Comparison of ENCODE assay signal across 9 cellular contexts in the genomic region with DNA sequence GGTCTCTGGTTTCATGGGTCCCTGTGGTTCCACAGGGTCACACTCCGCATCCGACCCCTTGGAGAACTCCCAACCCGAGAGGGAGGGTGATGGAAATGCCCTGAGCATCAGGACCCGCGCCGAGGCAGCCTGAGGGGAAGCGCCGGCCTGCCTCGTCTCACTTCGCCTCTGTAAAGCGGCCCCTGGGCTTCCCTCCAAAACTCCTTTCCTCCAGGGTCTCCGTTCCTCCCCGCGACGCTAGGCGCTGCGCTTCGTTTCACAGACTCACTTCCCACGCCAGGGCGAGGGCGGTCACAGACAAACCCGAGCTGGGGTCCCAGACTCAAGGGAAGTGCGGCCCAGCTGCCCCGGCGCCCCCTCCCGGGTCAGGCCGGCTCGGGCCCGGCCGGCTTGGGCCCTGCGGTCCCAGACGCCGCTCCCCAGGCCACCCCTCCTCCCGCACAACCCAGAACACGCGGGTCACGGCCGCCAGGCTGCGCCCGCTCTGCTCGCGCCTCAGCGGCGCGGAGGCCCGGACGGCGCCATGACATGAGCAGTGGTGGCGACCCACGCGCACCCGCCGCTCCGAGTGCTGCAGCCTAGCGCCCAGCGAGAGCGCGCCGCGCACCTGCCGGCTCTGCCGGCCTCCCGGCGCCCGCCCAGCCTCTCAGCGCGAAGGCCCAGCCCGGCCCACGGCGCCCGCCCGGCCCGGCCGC. TPM values are rescaled to one million over a fixed set of nuclear protein-coding genes. Genes with fewer than 3 reads are reported as not detected.
DNase-seq lines count a peak whose midpoint lies in the region; ATAC-seq and TF ChIP-seq lines count a peak whose summit lies in the region.
"Had no signal": no experiment of that assay in that cellular context is flagged by ENCODE, and none has a peak within 500 bp of the region (broad histone marks: within the 10 kb centered on the region; RNA-seq: fewer than 3 reads in every experiment).

No MANE protein-coding gene starts in this region.

- peak overlapping the region; percentile 89 for H3K4me2 ChIP-seq in OCI-LY1 (ENCODE audit: low read length)

- intact Hi-C loops in left cardiac atrium (cut with DNase I) (no loop called here), aorta (cut with DNase I) (loop anchor here in 1 of 2 donors (5.0 kb wide), 1 partner anchor 37 kb away; no protein-coding TSS in a partner anchor)

- H4K20me1 ChIP-seq in OCI-LY1 (ENCODE audit: insufficient read depth, low read length) = no peaks in the 10 kb centered on the region

- H3K4me3 ChIP-seq in OCI-LY1 (ENCODE audit: low read depth, low read length, poor library complexity, severe bottlenecking) (peak overlapping the region; percentile 91), aorta (ENCODE audit: low read length in 2 of 2) (peak overlapping the region; percentile 38 to 58)

- H3K36me3 ChIP-seq in OCI-LY1 (ENCODE audit: insufficient read depth, low read length) (peaks cover 34% of the 10 kb centered on the region), aorta (ENCODE audit: control insufficient read depth in 1 of 2, insufficient read depth in 2 of 2, low read length in 1 of 2) (no peaks in the 10 kb centered on the region)

- H3K9me3 ChIP-seq in OCI-LY1 (ENCODE audit: low read length) = no peaks in the 10 kb centered on the region
- no peaks in the 10 kb centered on the region for H3K9me3 ChIP-seq in aorta (ENCODE audit: control insufficient read depth, low read length)

- peak overlapping the region; percentile 77 for H3K4me3 Mint-ChIP-seq in progenitor cell of endocrine pancreas (ENCODE audit: low read depth)

- H3K27ac ChIP-seq in OCI-LY1 (ENCODE audit: low read depth, low read length, poor library complexity, severe bottlenecking) = peak overlapping the region; percentile 92
- H3K27ac ChIP-seq in aorta (ENCODE audit: low read depth in 1 of 2, low read length in 2 of 2) = no peak overlapping the region
- H3K27ac ChIP-seq: epithelial cell of prostate had no signal

- no peaks in the 10 kb centered on the region for H3K9me3 Mint-ChIP-seq in progenitor cell of endocrine pancreas (ENCODE audit: low read depth)

- H2AFZ ChIP-seq in OCI-LY1 (ENCODE audit: low read length) = no peak overlapping the region

- H3K27ac Mint-ChIP-seq in progenitor cell of endocrine pancreas = no peak overlapping the region

- H3K27me3 Mint-ChIP-seq in progenitor cell of endocrine pancreas = no peaks in the 10 kb centered on the region

- peaks cover 63% of the 10 kb centered on the region for H3K4me1 ChIP-seq in OCI-LY1 (ENCODE audit: insufficient read depth, low read length, severe bottlenecking)
- no peaks in the 10 kb centered on the region for H3K4me1 ChIP-seq in aorta (ENCODE audit: control insufficient read depth in 1 of 2, insufficient read depth in 2 of 2, low read length in 2 of 2)

- no peaks in the 10 kb centered on the region for H3K27me3 ChIP-seq in OCI-LY1 (ENCODE audit: insufficient read depth, low read length)
- H3K27me3 ChIP-seq in aorta (ENCODE audit: control insufficient read depth in 1 of 2, insufficient read depth in 2 of 2, low read length in 1 of 2) = no peaks in the 10 kb centered on the region

- no peaks in the 10 kb centered on the region for H3K9me2 ChIP-seq in OCI-LY1 (ENCODE audit: low read depth, low read length)

- WGBS in aorta, 2 donors = 1 to 2% methylated on average over 42 to 74 of the region's 74 CpGs

- peak; percentile 41 for ATAC-seq in HG03064 (IDR thresholded peaks at IDR 0.05; ENCODE audit: low read depth, unreplicated experiment)
- ATAC-seq in left cardiac atrium = peak; percentile 72 to 86
- peak; percentile 42 for ATAC-seq in aorta (ENCODE audit: low FRiP score)

- no peaks in the 10 kb centered on the region for H3K36me3 Mint-ChIP-seq in progenitor cell of endocrine pancreas (ENCODE audit: insufficient read depth)

- peak overlapping the region; percentile 92 for H3K9ac ChIP-seq in OCI-LY1 (ENCODE audit: low read length)

- TF ChIP-seq CTCF in OCI-LY1 (IDR thresholded peaks at IDR 0.05; ENCODE audit: low read length) (0 out of 2 replicates have a peak, but pooled peaks have one; percentile 15), progenitor cell of endocrine pancreas (IDR thresholded peaks at IDR 0.05; ENCODE audit: unreplicated experiment) (no peak)

- H3K79me2 ChIP-seq in OCI-LY1 (ENCODE audit: insufficient read depth, low read length) = peaks cover 50% of the 10 kb centered on the region

- H3F3A ChIP-seq in OCI-LY1 (ENCODE audit: insufficient read depth, low read length) = peaks cover 20% of the 10 kb centered on the region

- peaks cover 7% of the 10 kb centered on the region for H3K4me1 Mint-ChIP-seq in progenitor cell of endocrine pancreas (ENCODE audit: low read depth)

- DNase-seq in NCI-H345 (lab: John Stamatoyannopoulos, UW) = peak; percentile 24
- DNase-seq in NCI-H345 treated with DMSO at 0.1 percent for 48 hours (lab: John Stamatoyannopoulos, UW; ENCODE audit: unreplicated experiment) = no peak
- peak in 3 of 4 experiments; percentile 43 to 58 (median 54) for DNase-seq in activated naive CD4-positive, alpha-beta T cell (lab: John Stamatoyannopoulos, UW)
- DNase-seq in left cardiac atrium = peak; percentile 47
- DNase-seq in progenitor cell of endocrine pancreas (ENCODE audit: low spot score, unreplicated experiment) = peak; percentile 33
- DNase-seq in aorta = peak in 1 of 2 donors; percentile 80

RNA-seq across cellular contexts. Expression of gene NUP210, which starts 0.6 kb away (rescaled TPM):
- total RNA-seq in left cardiac atrium = 1 to 10 TPM; 2.8 to 4.7 TPM
- total RNA-seq in progenitor cell of endocrine pancreas = 71.4 and 78.2 TPM in 2 replicates
- total RNA-seq in aorta = 1 to 10 TPM; 2.8 to 4.8 TPM
- polyA plus RNA-seq in aorta = under 1 TPM; 0.49 to 0.63 TPM

Comparison
In these comparisons a context has a peak if more than half of its experiments do, and no peak if none do; other contexts are left out.
1. RNA of gene NUP210, which starts 0.6 kb away (total RNA-seq): 71.4 to 78.2 TPM in progenitor cell of endocrine pancreas; 2.8 to 4.8 TPM in aorta and 2.8 to 4.7 TPM in left cardiac atrium; every median in the first group is over 10 times any median in the second.
2. Peak in every context shown above with its lines, with median percentiles within 50 percentile points of each other: ATAC-seq.